19 cellular contexts compared by ENCODE assay signal in genomic region chr6:165791876-165792437, GRCh38.
DNase-seq lines count a peak whose midpoint lies in the region; ATAC-seq and TF ChIP-seq lines count a peak whose summit lies in the region.
"Had no signal": no experiment of that assay in that cellular context is flagged by ENCODE, and none has a peak within 500 bp of the region (broad histone marks: within the 10 kb centered on the region; RNA-seq: fewer than 3 reads in every experiment).

No MANE protein-coding gene starts in this region.

- TF ChIP-seq POLR2A in esophagus muscularis mucosa (IDR thresholded peaks at IDR 0.05; ENCODE audit: low read depth) = no peak

- H3F3A ChIP-seq in GM23338 (replicated peaks; ENCODE audit: low read depth) = no peaks in the 10 kb centered on the region

- intact Hi-C loops in esophagus muscularis mucosa (cut with DNase I) = no loop called here

- no peak overlapping the region for H3K4me2 ChIP-seq in GM23338
- H3K4me2 ChIP-seq: BLaER1 had no signal

- H3K27me3 Mint-ChIP-seq in GM23338 (ENCODE audit: insufficient read depth, low read depth, poor library complexity) = peaks cover 4% of the 10 kb centered on the region
- H3K27me3 Mint-ChIP-seq: B cell; CD4-positive, CD25-positive, alpha-beta regulatory T cell had no signal

- no peaks in the 10 kb centered on the region for H3K36me3 ChIP-seq in GM23338 (ENCODE audit: insufficient read depth)
- H3K36me3 ChIP-seq in esophagus muscularis mucosa = no peaks in the 10 kb centered on the region
- H3K36me3 ChIP-seq: BLaER1 had no signal

- H3K79me2 ChIP-seq in GM23338 (replicated peaks; ENCODE audit: insufficient read depth) = no peaks in the 10 kb centered on the region

- no peaks in the 10 kb centered on the region for H3K9me3 ChIP-seq in esophagus muscularis mucosa
- H3K9me3 ChIP-seq: BLaER1, Caco-2 had no signal

- TF ChIP-seq CTCF in GM23338 (conservative IDR thresholded peaks at IDR 0.05; ENCODE audit: low read depth in 2 of 2) (no peak), esophagus muscularis mucosa (IDR thresholded peaks at IDR 0.05) (no peak)

- peaks cover 4% of the 10 kb centered on the region; the same call in 1 of the 2 replicates for H3K9me2 ChIP-seq in GM23338 (ENCODE audit: insufficient read depth)

- H4K20me1 ChIP-seq in GM23338 (replicated peaks; ENCODE audit: insufficient read depth) = no peaks in the 10 kb centered on the region
- H4K20me1 ChIP-seq: BLaER1 had no signal

- no peak overlapping the region for H3K27ac ChIP-seq in GM23338 (ENCODE audit: low read depth)
- no peak overlapping the region for H3K27ac ChIP-seq in esophagus muscularis mucosa (replicated peaks in 1 of 4)
- H3K27ac ChIP-seq: 22Rv1, BLaER1, C4-2B had no signal

- no peak for TF ChIP-seq EP300 in esophagus muscularis mucosa (IDR thresholded peaks at IDR 0.05)

- peak overlapping the region; percentile 7; the same call in 1 of the 2 replicates for H2AFZ ChIP-seq in GM23338

- no peak overlapping the region for H3K4me3 Mint-ChIP-seq in GM23338
- H3K4me3 Mint-ChIP-seq: B cell; CD4-positive, CD25-positive, alpha-beta regulatory T cell; CD8-positive, alpha-beta T cell had no signal

- H3K4me1 Mint-ChIP-seq in GM23338 = no peaks in the 10 kb centered on the region
- H3K4me1 Mint-ChIP-seq: CD4-positive, CD25-positive, alpha-beta regulatory T cell had no signal

- H3K4me3 ChIP-seq in GM23338 (no peak overlapping the region), esophagus muscularis mucosa (no peak overlapping the region)
- H3K4me3 ChIP-seq: BLaER1 had no signal

- ATAC-seq in GM23338 = no peak
- ATAC-seq: CD8-positive, alpha-beta T cell had no signal

- no peaks in the 10 kb centered on the region for H3K4me1 ChIP-seq in GM23338 (ENCODE audit: insufficient read depth)
- H3K4me1 ChIP-seq in esophagus muscularis mucosa = no peaks in the 10 kb centered on the region
- H3K4me1 ChIP-seq: BLaER1, Caco-2 had no signal

- H3K27me3 ChIP-seq in GM23338 (ENCODE audit: insufficient read depth) = no peaks in the 10 kb centered on the region
- H3K27me3 ChIP-seq in esophagus muscularis mucosa = no peaks in the 10 kb centered on the region
- H3K27me3 ChIP-seq: BLaER1 had no signal

- DNase-seq in DMS53 (lab: John Stamatoyannopoulos, UW) (peak; percentile 12), DMS53 treated with DMSO at 0.1 percent for 48 hours (lab: John Stamatoyannopoulos, UW; ENCODE audit: unreplicated experiment) (no peak), GM23338 (ENCODE audit: low spot score) (no peak), esophagus muscularis mucosa (ENCODE audit: extremely low spot score) (peak; percentile 87), HK-2 (ENCODE audit: unreplicated experiment) (no peak), dermis blood vessel endothelial cell (no peak)
- DNase-seq: Caco-2; CD4-positive, CD25-positive, alpha-beta regulatory T cell; CD8-positive, alpha-beta T cell; DMS153; DMS79 treated with DMSO at 0.1 percent for 48 hours; GF-D8; GOT3; H7; HCEC 1CT had no signal

- WGBS in esophagus muscularis mucosa = 95% methylated on average over 15 of the region's 24 CpGs

- no peak overlapping the region for H3K27ac Mint-ChIP-seq in GM23338
- H3K27ac Mint-ChIP-seq: B cell; CD4-positive, CD25-positive, alpha-beta regulatory T cell; CD8-positive, alpha-beta T cell had no signal

- no peaks in the 10 kb centered on the region for H3K9me3 Mint-ChIP-seq in GM23338
- H3K9me3 Mint-ChIP-seq: CD8-positive, alpha-beta T cell had no signal

- no peaks in the 10 kb centered on the region for H3K36me3 Mint-ChIP-seq in GM23338 (ENCODE audit: low read depth)
- H3K36me3 Mint-ChIP-seq: CD4-positive, CD25-positive, alpha-beta regulatory T cell; CD8-positive, alpha-beta T cell had no signal

TF ChIP-seq in GM23338, 12 proteins besides CTCF, POLR2A, EP300 and RAD21 (continues in another document):
- no peak for TF ChIP-seq ETS1 (IDR thresholded peaks at IDR 0.05)
- no peak for TF ChIP-seq ZNF331 (CRISPR knock-in tag; IDR thresholded peaks at IDR 0.05; ENCODE audit: low read depth)
- no peak for TF ChIP-seq JUNB (IDR thresholded peaks at IDR 0.05; ENCODE audit: unreplicated experiment)
- no peak for TF ChIP-seq ZNF114 (CRISPR knock-in tag; IDR thresholded peaks at IDR 0.05)
- TF ChIP-seq CREB1 (CRISPR knock-in tag; IDR thresholded peaks at IDR 0.05; ENCODE audit: low read depth) = no peak
- TF ChIP-seq NANOG (IDR thresholded peaks at IDR 0.05; ENCODE audit: borderline replicate concordance) = no peak
- TF ChIP-seq STAT1 (IDR thresholded peaks at IDR 0.05; ENCODE audit: unreplicated experiment) = no peak
- no peak for TF ChIP-seq ZNF462 (CRISPR knock-in tag; IDR thresholded peaks at IDR 0.05)

Comparison
In these comparisons a context has a peak if more than half of its experiments do, and no peak if none do; other contexts are left out.
1. DNase-seq: peak in DMS53 (single experiment) and esophagus muscularis mucosa (single experiment); none in DMS53 treated with DMSO at 0.1 percent for 48 hours (single experiment), GM23338 (single experiment), HK-2 (single experiment) and dermis blood vessel endothelial cell (single experiment).